In genomic region chrX:101417981-101418841, GRCh38 we compare ENCODE assay signal across 8 cellular contexts. TPM values are rescaled to one million over a fixed set of nuclear protein-coding genes. Genes with fewer than 3 reads are reported as not detected.
DNase-seq lines count a peak whose midpoint lies in the region; ATAC-seq and TF ChIP-seq lines count a peak whose summit lies in the region.

No MANE protein-coding gene starts in this region.

- peak overlapping the region; percentile 76 to 83 for H3K9ac ChIP-seq in colonic mucosa (ENCODE audit: low read depth in 2 of 2, low read length in 2 of 2)

- CTCF ChIA-PET in AG04449 (lab: Yijun Ruan, JAX): interaction anchor here (0.7 to 1.3 kb wide), 4 partner anchors 42 to 381 kb away, joined by 3 to 4 read pairs (median 3); no protein-coding TSS in a partner anchor

- TF ChIP-seq POLR2A in GM15510 (IDR thresholded peaks at IDR 0.05; ENCODE audit: borderline replicate concordance, extremely low read depth, insufficient read length): peak; percentile 13

- intact Hi-C loops in colonic mucosa (cut with DNase I): loop anchor here (5.0 to 10.0 kb wide), 3 partner anchors 177 to 384 kb away; partner anchors contain the start of gene ARMCX6

- H3K27ac ChIP-seq in colonic mucosa: peak overlapping the region; percentile 86
- H3K27ac ChIP-seq in layer of hippocampus (ENCODE audit: low read depth, low read length): peak overlapping the region; percentile 83

- TF ChIP-seq CTCF in AG04449 (IDR thresholded peaks at IDR 0.05; ENCODE audit: insufficient read depth, low read length, missing control alignments): no peak
- TF ChIP-seq CTCF in colonic mucosa (IDR thresholded peaks at IDR 0.05): no peak

- peak; percentile 48 for ATAC-seq in HG03521 (IDR thresholded peaks at IDR 0.05; ENCODE audit: unreplicated experiment)

- H3K9me3 ChIP-seq in colonic mucosa: no peaks in the 10 kb centered on the region

- H3K4me1 ChIP-seq in colonic mucosa: no peaks in the 10 kb centered on the region

- H3K27me3 ChIP-seq in colonic mucosa (no peaks in the 10 kb centered on the region), layer of hippocampus (ENCODE audit: control insufficient read depth, insufficient read depth, low read length) (no peaks in the 10 kb centered on the region)

- POLR2A ChIA-PET in AG04449 (lab: Yijun Ruan, JAX): interaction anchor here (0.5 kb wide), 1 partner anchor 204 kb away, joined by 5 read pairs; no protein-coding TSS in a partner anchor

- no peak for DNase-seq in AG04449 (ENCODE audit: low read depth, low spot score)
- DNase-seq in UCSD-AML1 (lab: John Stamatoyannopoulos, UW; ENCODE audit: unreplicated experiment): peak; percentile 72
- DNase-seq in colonic mucosa: peak; percentile 65
- peak; percentile 2 to 39 for DNase-seq in stimulated activated CD4-positive, alpha-beta T cell treated with anti-CD3 and anti-CD28 coated beads, Interleukin-4, amount 100 ng/mL, for 4 hours
- DNase-seq in NCI-H2196 (lab: John Stamatoyannopoulos, UW; ENCODE audit: unreplicated experiment): no peak

- no peaks in the 10 kb centered on the region for H3K36me3 ChIP-seq in colonic mucosa

- H3K4me3 ChIP-seq in AG04449 (ENCODE audit: low read depth, low read length) (peak overlapping the region; percentile 52), colonic mucosa (peak overlapping the region; percentile 48)

RNA-seq across cellular contexts. Expression of gene HNRNPH2, which starts 10.2 kb away (rescaled TPM):
- total RNA-seq in colonic mucosa: 10 to 100 TPM; 61.7 to 72.1 TPM

RNA-seq across cellular contexts. Expression of gene GLA, which starts 10.5 kb away (rescaled TPM):
- 10 to 100 TPM; 29.9 to 33.9 TPM for total RNA-seq in colonic mucosa

RNA-seq across cellular contexts. Expression of gene RPL36A, which starts 27.4 kb away (rescaled TPM):
- 100 to 1,000 TPM; 132 to 184 TPM for total RNA-seq in colonic mucosa

RNA-seq across cellular contexts. Expression of gene BTK, which starts 32.2 kb away (rescaled TPM):
- total RNA-seq in colonic mucosa: 1 to 10 TPM; 1.9 to 3.0 TPM

Comparison
In these comparisons a context has a peak if more than half of its experiments do, and no peak if none do; other contexts are left out.
1. DNase-seq: peak in UCSD-AML1 (single experiment), colonic mucosa (single experiment) and stimulated activated CD4-positive, alpha-beta T cell treated with anti-CD3 and anti-CD28 coated beads, Interleukin-4, amount 100 ng/mL, for 4 hours (2 of 2); none in AG04449 (single experiment) and NCI-H2196 (single experiment).